In the genomic region with DNA sequence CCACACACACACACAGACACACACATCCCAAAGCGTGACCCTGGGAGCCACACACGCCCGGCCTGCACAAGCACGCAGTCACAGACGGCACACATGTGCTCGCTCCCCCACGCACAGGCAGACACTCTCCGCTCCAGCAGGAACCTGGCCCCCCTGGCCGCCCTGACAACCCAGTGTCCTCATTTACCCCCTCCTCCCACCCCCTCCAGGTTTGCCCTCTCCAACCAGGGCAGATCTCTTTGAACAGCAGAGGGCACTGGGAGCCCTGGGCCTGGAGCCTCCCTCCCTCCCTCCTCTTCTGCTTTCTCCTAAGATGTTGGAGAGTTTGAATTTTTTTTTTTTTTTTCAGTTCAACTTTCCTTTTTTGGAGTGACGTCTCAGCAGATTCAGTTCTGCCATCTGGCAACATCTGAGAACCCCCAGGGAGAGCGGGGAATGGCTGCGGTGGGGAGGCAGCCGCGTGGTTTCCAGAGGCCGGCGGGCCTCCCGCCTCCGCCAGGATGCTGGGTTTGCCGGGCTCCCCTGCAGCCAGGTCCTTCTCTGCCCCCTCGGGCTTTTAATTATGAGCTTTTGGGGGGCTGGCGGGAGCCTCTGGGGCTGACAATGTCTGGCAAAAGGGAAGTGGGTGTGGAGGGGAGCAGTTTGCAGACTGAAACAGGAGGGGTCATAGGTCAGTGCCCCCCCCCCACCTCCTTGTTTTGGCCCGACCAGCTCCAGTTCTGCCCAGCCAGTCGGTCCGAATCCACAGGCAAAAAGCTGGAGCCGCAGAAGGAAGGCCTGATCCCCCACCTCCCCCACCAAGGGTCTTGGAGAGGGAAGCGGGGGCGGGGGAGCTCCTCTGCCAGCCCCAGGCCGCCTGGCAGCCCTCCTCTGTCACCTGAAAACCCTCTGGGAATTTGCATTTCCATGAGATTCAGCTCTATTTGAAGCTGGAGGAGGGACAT, we compare ENCODE assay signal across 8 cellular contexts. TPM values are rescaled to one million over a fixed set of nuclear protein-coding genes. Genes with fewer than 3 reads are reported as not detected.
DNase-seq lines count a peak whose midpoint lies in the region; ATAC-seq and TF ChIP-seq lines count a peak whose summit lies in the region.

No MANE protein-coding gene starts in this region.

- DNase-seq in DMS 273 (lab: John Stamatoyannopoulos, UW; ENCODE audit: unreplicated experiment), result peak; percentile 95
- peak; percentile 93 to 95 for DNase-seq in NCI-H524 (lab: John Stamatoyannopoulos, UW)
- DNase-seq in ascending aorta (ENCODE audit: low spot score in 2 of 2), result peak; percentile 39 to 88
- peak; percentile 80 for DNase-seq in hepatocyte (ENCODE audit: low spot score)
- DNase-seq in psoas muscle, result peak; percentile 81 to 86

- no peak overlapping the region for H2AFZ ChIP-seq in hepatocyte

- H3K27ac ChIP-seq in ascending aorta, result peak overlapping the region; percentile 88 to 91
- peak overlapping the region; percentile 91 for H3K27ac ChIP-seq in hepatocyte
- peak overlapping the region; percentile 85 for H3K27ac ChIP-seq in psoas muscle

- H3K4me1 ChIP-seq in ascending aorta (peaks cover 16 to 37% of the 10 kb centered on the region in 2 donors), hepatocyte (ENCODE audit: insufficient read depth) (peaks cover 41% of the 10 kb centered on the region), psoas muscle (peaks cover 23% of the 10 kb centered on the region)

- intact Hi-C loops in ascending aorta (cut with DNase I) (loop anchor here (1.0 to 5.0 kb wide), 7 partner anchors 53 to 596 kb away; a partner anchor contains a TSS), psoas muscle (cut with DNase I) (loop anchor here (1.0 to 5.0 kb wide), 6 partner anchors 51 to 199 kb away; no protein-coding TSS in a partner anchor)

- peaks cover 27% of the 10 kb centered on the region for H4K20me1 ChIP-seq in hepatocyte (ENCODE audit: insufficient read depth, poor library complexity, severe bottlenecking)

- no peaks in the 10 kb centered on the region for H3K27me3 ChIP-seq in ascending aorta
- no peaks in the 10 kb centered on the region for H3K27me3 ChIP-seq in hepatocyte
- no peaks in the 10 kb centered on the region for H3K27me3 ChIP-seq in psoas muscle (ENCODE audit: insufficient read depth in 3 of 3, low read length in 2 of 3)

- ATAC-seq in GM21717 (IDR thresholded peaks at IDR 0.05; ENCODE audit: unreplicated experiment) (peak; percentile 26), psoas muscle (peak; percentile 54 to 67 (median 60)), GM19035 (IDR thresholded peaks at IDR 0.05; ENCODE audit: unreplicated experiment) (no peak), GM18873 (IDR thresholded peaks at IDR 0.05; ENCODE audit: low FRiP score, unreplicated experiment) (no peak)

- peak overlapping the region in 1 of 2 donors; percentile 75 for H3K4me3 ChIP-seq in ascending aorta
- no peak overlapping the region for H3K4me3 ChIP-seq in hepatocyte
- peak overlapping the region; percentile 65 for H3K4me3 ChIP-seq in psoas muscle

- TF ChIP-seq CTCF in ascending aorta (IDR thresholded peaks at IDR 0.05) (peak in 2 of 3 experiments; percentile 46 to 73), hepatocyte (IDR thresholded peaks at IDR 0.05; ENCODE audit: poor library complexity) (peak; percentile 61), psoas muscle (IDR thresholded peaks at IDR 0.05) (peak; percentile 37)

- H3K36me3 ChIP-seq in ascending aorta (no peaks in the 10 kb centered on the region), hepatocyte (replicated peaks; ENCODE audit: insufficient read depth, low read depth) (no peaks in the 10 kb centered on the region), psoas muscle (ENCODE audit: insufficient read depth in 1 of 2, low read depth in 1 of 2) (no peaks in the 10 kb centered on the region)

- H3K79me2 ChIP-seq in hepatocyte, result peaks cover 32% of the 10 kb centered on the region

- no peaks in the 10 kb centered on the region for H3K9me2 ChIP-seq in hepatocyte (replicated peaks; ENCODE audit: insufficient read depth)

- H3K4me2 ChIP-seq in hepatocyte, result peak overlapping the region; percentile 82

- 41% methylated on average over 22 of the region's 28 CpGs for WGBS in hepatocyte (ENCODE audit: low lambda C conversion rate, missing lambda C conversion rate)
- WGBS in psoas muscle, 3 donors, result 22 to 32% (median 24%) methylated on average over 25 to 28 of the region's 28 CpGs

- H3K9me3 ChIP-seq in ascending aorta (no peaks in the 10 kb centered on the region), hepatocyte (ENCODE audit: low read depth) (no peaks in the 10 kb centered on the region), psoas muscle (no peaks in the 10 kb centered on the region)

RNA-seq across cellular contexts. Expression of a gene that starts 1.3 kb away (rescaled TPM):
- total RNA-seq in ascending aorta (134 TPM), hepatocyte (12.9 and 40.3 TPM in 2 replicates), psoas muscle (100 to 1,000 TPM; 134 to 164 (median 146) TPM)
- polyA plus RNA-seq in hepatocyte (121 and 136 TPM in 2 replicates), psoas muscle (10 to 100 TPM; 44.1 to 62.2 (median 60.9) TPM)

Comparison
In these comparisons a context has a peak if more than half of its experiments do, and no peak if none do; other contexts are left out.
1. ATAC-seq: peak in GM21717 (single experiment) and psoas muscle (4 of 4); none in GM19035 (single experiment) and GM18873 (single experiment).
2. Peak in every context shown above with its lines, with median percentiles within 50 percentile points of each other: DNase-seq, H3K27ac ChIP-seq and CTCF ChIP-seq.